Comparison of ENCODE assay signal across 15 cellular contexts in genomic region chr12:104374071-104374470, GRCh38.
DNase-seq lines count a peak whose midpoint lies in the region; ATAC-seq and TF ChIP-seq lines count a peak whose summit lies in the region.
"Had no signal": no experiment of that assay in that cellular context is flagged by ENCODE, and none has a peak within 500 bp of the region (broad histone marks: within the 10 kb centered on the region; RNA-seq: fewer than 3 reads in every experiment).

No MANE protein-coding gene starts in this region.

- DNase-seq in PC-3 = peak; percentile 80
- DNase-seq in PC-9 = peak in 1 of 2 experiments; percentile 76
- peak; percentile 36 for DNase-seq in epithelial cell of esophagus (ENCODE audit: low read depth)
- no peak for DNase-seq in BE2C
- no peak for DNase-seq in KG1 (lab: John Stamatoyannopoulos, UW)
- DNase-seq: 8988T; ACHN; Caco-2; Calu3; CD4-positive, alpha-beta T cell; CD8-positive, alpha-beta T cell; DMS79 treated with DMSO at 0.1 percent for 48 hours; GF-D8 had no signal

- no peaks in the 10 kb centered on the region for H3K9me3 ChIP-seq in PC-3 (ENCODE audit: low read length)
- H3K9me3 ChIP-seq in PC-9 (ENCODE audit: insufficient read depth, low read depth) = peaks cover 9% of the 10 kb centered on the region
- H3K9me3 ChIP-seq in BE2C = peaks cover 5% of the 10 kb centered on the region; the same call in 1 of the 2 replicates

- no peak overlapping the region for H3K4me3 ChIP-seq in PC-3 (ENCODE audit: low read length)
- no peak overlapping the region for H3K4me3 ChIP-seq in PC-9
- H3K4me3 ChIP-seq in epithelial cell of esophagus (ENCODE audit: low read length) = no peak overlapping the region
- H3K4me3 ChIP-seq in BE2C (ENCODE audit: low read depth, low read length) = no peak overlapping the region
- H3K4me3 ChIP-seq: BLaER1 treated with 17β-estradiol and CSF1 and Interleukin-3, amounts not matched to agents 10 nM and 100 nM had no signal

- peak overlapping the region; percentile 42 for H3K4me2 ChIP-seq in PC-3 (ENCODE audit: low read length)
- H3K4me2 ChIP-seq in PC-9 = peak overlapping the region; percentile 7; the same call in 1 of the 2 replicates
- H3K4me2 ChIP-seq: BLaER1 treated with 17β-estradiol and CSF1 and Interleukin-3, amounts not matched to agents 10 nM and 100 nM had no signal

- H4K20me1 ChIP-seq in PC-3 (ENCODE audit: low read length) (no peaks in the 10 kb centered on the region), PC-9 (ENCODE audit: insufficient read depth) (no peaks in the 10 kb centered on the region)
- H4K20me1 ChIP-seq: BLaER1 treated with 17β-estradiol and CSF1 and Interleukin-3, amounts not matched to agents 10 nM and 100 nM had no signal

- H3K36me3 ChIP-seq in PC-3 (ENCODE audit: low read depth, low read length) (peaks cover 8% of the 10 kb centered on the region; the same call in 1 of the 2 replicates), PC-9 (ENCODE audit: low read depth) (peaks cover 5% of the 10 kb centered on the region), BE2C (no peaks in the 10 kb centered on the region)

- no peak for ATAC-seq in PC-3
- ATAC-seq: CD8-positive, alpha-beta T cell had no signal

- intact Hi-C loops in PC-3 (cut with micrococcal nuclease) = loop anchor here (1.0 to 10.0 kb wide), 4 partner anchors 172 to 731 kb away; partner anchors contain the start of gene WASHC4
- intact Hi-C loops in PC-9 (cut with micrococcal nuclease; ENCODE audit: unreplicated experiment) = no loop called here

- BruUV-seq in PC-3 (replicated peaks; lab: Mats Ljungman, UMichigan) (no TSS peak), PC-9 (replicated peaks; lab: Mats Ljungman, UMichigan) (no TSS peak)

- no peaks in the 10 kb centered on the region for H3K27me3 ChIP-seq in PC-3 (ENCODE audit: low read length)
- H3K27me3 ChIP-seq in PC-9 (ENCODE audit: insufficient read depth, low read depth) = no peaks in the 10 kb centered on the region
- no peaks in the 10 kb centered on the region for H3K27me3 ChIP-seq in BE2C
- H3K27me3 ChIP-seq: BLaER1 treated with 17β-estradiol and CSF1 and Interleukin-3, amounts not matched to agents 10 nM and 100 nM had no signal

- no peak overlapping the region for H3K9ac ChIP-seq in PC-3 (ENCODE audit: low read length)
- H3K9ac ChIP-seq: BLaER1 treated with 17β-estradiol and CSF1 and Interleukin-3, amounts not matched to agents 10 nM and 100 nM had no signal

- H3F3A ChIP-seq in PC-3 (ENCODE audit: low read length, unreplicated experiment) (peaks cover 5% of the 10 kb centered on the region), PC-9 (ENCODE audit: insufficient read depth, low read depth) (peaks cover 60% of the 10 kb centered on the region)

- no peak overlapping the region for H2AFZ ChIP-seq in PC-3 (ENCODE audit: low read length)
- no peak overlapping the region for H2AFZ ChIP-seq in PC-9

- no peak for TF ChIP-seq CTCF in PC-3 (conservative IDR thresholded peaks at IDR 0.05; ENCODE audit: low read depth, low read length)
- TF ChIP-seq CTCF in PC-9 (conservative IDR thresholded peaks at IDR 0.05) = no peak
- no peak for TF ChIP-seq CTCF in epithelial cell of esophagus (IDR thresholded peaks at IDR 0.05; ENCODE audit: insufficient read depth, low read depth, low read length, missing control alignments)
- no peak for TF ChIP-seq CTCF in BE2C (IDR thresholded peaks at IDR 0.05; ENCODE audit: low read depth, low read length)

- CTCF ChIA-PET in PC-3 (lab: Charles Lee) (no interaction called here), PC-9 (lab: Charles Lee) (interaction anchor here (1.0 kb wide), 1 partner anchor 8 kb away, joined by 3 read pairs; no protein-coding TSS in a partner anchor)

- H3K79me2 ChIP-seq in PC-3 (ENCODE audit: low read length) = no peaks in the 10 kb centered on the region
- H3K79me2 ChIP-seq in PC-9 (ENCODE audit: low read depth) = no peaks in the 10 kb centered on the region

- peak overlapping the region; percentile 52 for H3K27ac ChIP-seq in PC-3 (ENCODE audit: low read length)
- peak overlapping the region; percentile 36 for H3K27ac ChIP-seq in PC-9
- H3K27ac ChIP-seq: BLaER1 treated with 17β-estradiol and CSF1 and Interleukin-3, amounts not matched to agents 10 nM and 100 nM; C4-2B had no signal

- POLR2A ChIA-PET in PC-3 (lab: Charles Lee; ENCODE audit: unreplicated experiment) = interaction anchor here (0.6 kb wide), 1 partner anchor 147 kb away, joined by 4 read pairs; no protein-coding TSS in a partner anchor
- POLR2A ChIA-PET in PC-9 (lab: Charles Lee; ENCODE audit: unreplicated experiment) = no interaction called here

- H3K9me2 ChIP-seq in PC-3 (replicated peaks; ENCODE audit: low read length) (no peaks in the 10 kb centered on the region), PC-9 (ENCODE audit: insufficient read depth) (no peaks in the 10 kb centered on the region)

- H3K4me1 ChIP-seq in PC-3 (ENCODE audit: insufficient read depth, low read length) (peaks cover 72% of the 10 kb centered on the region), PC-9 (replicated peaks; ENCODE audit: insufficient read depth) (peaks cover 70% of the 10 kb centered on the region), BE2C (no peaks in the 10 kb centered on the region)
- H3K4me1 ChIP-seq: Caco-2 had no signal

Comparison
In these comparisons a context has a peak if more than half of its experiments do, and no peak if none do; other contexts are left out.
1. DNase-seq: peak in PC-3 (single experiment) and epithelial cell of esophagus (single experiment); none in BE2C (single experiment) and KG1 (single experiment).